1 cellular context compared by ENCODE assay signal in the genomic region with DNA sequence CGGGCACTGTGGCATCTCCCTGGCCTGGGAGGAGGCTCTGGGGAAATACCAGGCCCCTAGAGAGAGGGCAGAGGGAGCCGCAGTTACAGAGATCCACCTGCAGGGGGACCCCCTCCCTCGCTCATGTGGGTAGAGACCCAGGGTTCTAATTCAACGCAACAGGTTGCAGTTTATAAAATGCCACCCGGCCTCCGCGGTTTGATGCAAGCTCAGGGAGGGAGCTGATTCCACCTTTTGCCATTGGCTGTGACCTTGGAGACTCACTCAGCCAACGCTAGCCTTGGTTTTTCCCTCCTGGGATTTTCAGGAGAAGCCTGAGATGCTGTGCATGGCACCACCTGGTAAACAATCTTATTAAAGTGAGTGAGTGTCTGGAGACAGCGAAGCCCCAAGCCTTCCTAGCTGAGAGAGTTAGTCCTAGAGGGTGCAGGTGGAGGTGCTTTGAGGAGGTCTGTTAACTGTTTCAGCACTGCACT.
TF ChIP-seq lines count a peak whose summit lies in the region.

No MANE protein-coding gene starts in this region.

TF ChIP-seq in HepG2, 621 proteins besides CTCF, POLR2A, EP300 and RAD21 (continued from another document and continues in another):
- TF ChIP-seq, protein P1, sequence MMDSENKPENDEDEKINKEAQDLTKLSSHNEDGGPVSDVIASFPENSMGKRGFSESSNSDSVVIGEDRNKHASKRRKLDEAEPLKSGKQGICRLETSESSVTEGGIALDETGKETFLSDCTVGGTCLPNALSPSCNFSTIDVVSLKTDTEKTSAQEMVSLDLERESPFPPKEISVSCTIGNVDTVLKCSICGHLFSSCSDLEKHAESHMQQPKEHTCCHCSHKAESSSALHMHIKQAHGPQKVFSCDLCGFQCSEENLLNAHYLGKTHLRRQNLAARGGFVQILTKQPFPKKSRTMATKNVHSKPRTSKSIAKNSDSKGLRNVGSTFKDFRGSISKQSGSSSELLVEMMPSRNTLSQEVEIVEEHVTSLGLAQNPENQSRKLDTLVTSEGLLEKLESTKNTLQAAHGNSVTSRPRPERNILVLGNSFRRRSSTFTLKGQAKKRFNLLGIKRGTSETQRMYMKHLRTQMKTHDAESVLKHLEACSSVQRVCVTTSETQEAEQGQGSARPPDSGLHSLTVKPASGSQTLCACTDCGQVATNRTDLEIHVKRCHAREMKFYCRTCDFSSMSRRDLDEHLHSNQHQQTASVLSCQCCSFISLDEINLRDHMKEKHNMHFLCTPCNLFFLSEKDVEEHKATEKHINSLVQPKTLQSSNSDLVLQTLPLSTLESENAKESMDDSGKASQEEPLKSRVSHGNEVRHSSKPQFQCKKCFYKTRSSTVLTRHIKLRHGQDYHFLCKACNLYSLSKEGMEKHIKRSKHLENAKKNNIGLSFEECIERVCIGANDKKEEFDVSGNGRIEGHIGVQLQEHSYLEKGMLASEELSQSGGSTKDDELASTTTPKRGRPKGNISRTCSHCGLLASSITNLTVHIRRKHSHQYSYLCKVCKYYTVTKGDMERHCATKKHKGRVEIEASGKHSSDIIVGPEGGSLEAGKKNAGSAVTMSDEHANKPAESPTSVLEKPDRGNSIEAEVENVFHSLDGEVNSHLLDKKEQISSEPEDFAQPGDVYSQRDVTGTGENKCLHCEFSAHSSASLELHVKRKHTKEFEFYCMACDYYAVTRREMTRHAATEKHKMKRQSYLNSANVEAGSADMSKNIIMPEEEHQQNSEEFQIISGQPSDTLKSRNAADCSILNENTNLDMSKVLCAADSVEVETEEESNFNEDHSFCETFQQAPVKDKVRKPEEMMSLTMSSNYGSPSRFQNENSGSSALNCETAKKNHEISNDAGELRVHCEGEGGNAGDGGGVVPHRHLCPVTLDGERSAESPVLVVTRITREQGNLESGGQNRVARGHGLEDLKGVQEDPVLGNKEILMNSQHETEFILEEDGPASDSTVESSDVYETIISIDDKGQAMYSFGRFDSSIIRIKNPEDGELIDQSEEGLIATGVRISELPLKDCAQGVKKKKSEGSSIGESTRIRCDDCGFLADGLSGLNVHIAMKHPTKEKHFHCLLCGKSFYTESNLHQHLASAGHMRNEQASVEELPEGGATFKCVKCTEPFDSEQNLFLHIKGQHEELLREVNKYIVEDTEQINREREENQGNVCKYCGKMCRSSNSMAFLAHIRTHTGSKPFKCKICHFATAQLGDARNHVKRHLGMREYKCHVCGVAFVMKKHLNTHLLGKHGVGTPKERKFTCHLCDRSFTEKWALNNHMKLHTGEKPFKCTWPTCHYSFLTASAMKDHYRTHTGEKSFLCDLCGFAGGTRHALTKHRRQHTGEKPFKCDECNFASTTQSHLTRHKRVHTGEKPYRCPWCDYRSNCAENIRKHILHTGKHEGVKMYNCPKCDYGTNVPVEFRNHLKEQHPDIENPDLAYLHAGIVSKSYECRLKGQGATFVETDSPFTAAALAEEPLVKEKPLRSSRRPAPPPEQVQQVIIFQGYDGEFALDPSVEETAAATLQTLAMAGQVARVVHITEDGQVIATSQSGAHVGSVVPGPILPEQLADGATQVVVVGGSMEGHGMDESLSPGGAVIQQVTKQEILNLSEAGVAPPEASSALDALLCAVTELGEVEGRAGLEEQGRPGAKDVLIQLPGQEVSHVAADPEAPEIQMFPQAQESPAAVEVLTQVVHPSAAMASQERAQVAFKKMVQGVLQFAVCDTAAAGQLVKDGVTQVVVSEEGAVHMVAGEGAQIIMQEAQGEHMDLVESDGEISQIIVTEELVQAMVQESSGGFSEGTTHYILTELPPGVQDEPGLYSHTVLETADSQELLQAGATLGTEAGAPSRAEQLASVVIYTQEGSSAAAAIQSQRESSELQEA (CRISPR knock-in tag; IDR thresholded peaks at IDR 0.05; ENCODE audit: not compliant biosample characterization) = peak; percentile 29
- no peak for TF ChIP-seq TEAD2 (CRISPR knock-in tag; IDR thresholded peaks at IDR 0.05)
- TF ChIP-seq, protein P2, sequence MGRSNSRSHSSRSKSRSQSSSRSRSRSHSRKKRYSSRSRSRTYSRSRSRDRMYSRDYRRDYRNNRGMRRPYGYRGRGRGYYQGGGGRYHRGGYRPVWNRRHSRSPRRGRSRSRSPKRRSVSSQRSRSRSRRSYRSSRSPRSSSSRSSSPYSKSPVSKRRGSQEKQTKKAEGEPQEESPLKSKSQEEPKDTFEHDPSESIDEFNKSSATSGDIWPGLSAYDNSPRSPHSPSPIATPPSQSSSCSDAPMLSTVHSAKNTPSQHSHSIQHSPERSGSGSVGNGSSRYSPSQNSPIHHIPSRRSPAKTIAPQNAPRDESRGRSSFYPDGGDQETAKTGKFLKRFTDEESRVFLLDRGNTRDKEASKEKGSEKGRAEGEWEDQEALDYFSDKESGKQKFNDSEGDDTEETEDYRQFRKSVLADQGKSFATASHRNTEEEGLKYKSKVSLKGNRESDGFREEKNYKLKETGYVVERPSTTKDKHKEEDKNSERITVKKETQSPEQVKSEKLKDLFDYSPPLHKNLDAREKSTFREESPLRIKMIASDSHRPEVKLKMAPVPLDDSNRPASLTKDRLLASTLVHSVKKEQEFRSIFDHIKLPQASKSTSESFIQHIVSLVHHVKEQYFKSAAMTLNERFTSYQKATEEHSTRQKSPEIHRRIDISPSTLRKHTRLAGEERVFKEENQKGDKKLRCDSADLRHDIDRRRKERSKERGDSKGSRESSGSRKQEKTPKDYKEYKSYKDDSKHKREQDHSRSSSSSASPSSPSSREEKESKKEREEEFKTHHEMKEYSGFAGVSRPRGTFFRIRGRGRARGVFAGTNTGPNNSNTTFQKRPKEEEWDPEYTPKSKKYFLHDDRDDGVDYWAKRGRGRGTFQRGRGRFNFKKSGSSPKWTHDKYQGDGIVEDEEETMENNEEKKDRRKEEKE (IDR thresholded peaks at IDR 0.05) = no peak
- TF ChIP-seq, protein P3, sequence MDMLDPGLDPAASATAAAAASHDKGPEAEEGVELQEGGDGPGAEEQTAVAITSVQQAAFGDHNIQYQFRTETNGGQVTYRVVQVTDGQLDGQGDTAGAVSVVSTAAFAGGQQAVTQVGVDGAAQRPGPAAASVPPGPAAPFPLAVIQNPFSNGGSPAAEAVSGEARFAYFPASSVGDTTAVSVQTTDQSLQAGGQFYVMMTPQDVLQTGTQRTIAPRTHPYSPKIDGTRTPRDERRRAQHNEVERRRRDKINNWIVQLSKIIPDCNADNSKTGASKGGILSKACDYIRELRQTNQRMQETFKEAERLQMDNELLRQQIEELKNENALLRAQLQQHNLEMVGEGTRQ (IDR thresholded peaks at IDR 0.05; ENCODE audit: low read depth, low read length) = no peak
- TF ChIP-seq, protein P3 (CRISPR knock-in tag; IDR thresholded peaks at IDR 0.05; ENCODE audit: borderline replicate concordance) = no peak
- no peak for TF ChIP-seq ZNF263 (CRISPR knock-in tag; IDR thresholded peaks at IDR 0.05)
- TF ChIP-seq ZFP36L2 (CRISPR knock-in tag; IDR thresholded peaks at IDR 0.05) = 0 out of 2 replicates have a peak, but pooled peaks have one; percentile 17
- peak; percentile 83; the same call in 1 of the 2 replicates for TF ChIP-seq ZNF598 (CRISPR knock-in tag; IDR thresholded peaks at IDR 0.05; ENCODE audit: borderline replicate concordance)
- TF ChIP-seq, protein P4, sequence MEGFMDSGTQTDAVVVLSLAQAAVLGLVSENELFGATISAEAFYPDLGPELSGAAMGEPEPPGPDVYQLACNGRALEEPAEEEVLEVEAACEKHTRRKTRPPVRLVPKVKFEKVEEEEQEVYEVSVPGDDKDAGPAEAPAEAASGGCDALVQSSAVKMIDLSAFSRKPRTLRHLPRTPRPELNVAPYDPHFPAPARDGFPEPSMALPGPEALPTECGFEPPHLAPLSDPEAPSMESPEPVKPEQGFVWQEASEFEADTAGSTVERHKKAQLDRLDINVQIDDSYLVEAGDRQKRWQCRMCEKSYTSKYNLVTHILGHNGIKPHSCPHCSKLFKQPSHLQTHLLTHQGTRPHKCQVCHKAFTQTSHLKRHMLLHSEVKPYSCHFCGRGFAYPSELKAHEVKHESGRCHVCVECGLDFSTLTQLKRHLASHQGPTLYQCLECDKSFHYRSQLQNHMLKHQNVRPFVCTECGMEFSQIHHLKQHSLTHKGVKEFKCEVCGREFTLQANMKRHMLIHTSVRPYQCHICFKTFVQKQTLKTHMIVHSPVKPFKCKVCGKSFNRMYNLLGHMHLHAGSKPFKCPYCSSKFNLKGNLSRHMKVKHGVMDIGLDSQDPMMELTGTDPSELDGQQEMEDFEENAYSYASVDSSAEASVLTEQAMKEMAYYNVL (CRISPR knock-in tag; IDR thresholded peaks at IDR 0.05; ENCODE audit: borderline replicate concordance) = no peak
- TF ChIP-seq NFE2L2 (IDR thresholded peaks at IDR 0.05; ENCODE audit: low read length) = no peak
- TF ChIP-seq, protein P5, sequence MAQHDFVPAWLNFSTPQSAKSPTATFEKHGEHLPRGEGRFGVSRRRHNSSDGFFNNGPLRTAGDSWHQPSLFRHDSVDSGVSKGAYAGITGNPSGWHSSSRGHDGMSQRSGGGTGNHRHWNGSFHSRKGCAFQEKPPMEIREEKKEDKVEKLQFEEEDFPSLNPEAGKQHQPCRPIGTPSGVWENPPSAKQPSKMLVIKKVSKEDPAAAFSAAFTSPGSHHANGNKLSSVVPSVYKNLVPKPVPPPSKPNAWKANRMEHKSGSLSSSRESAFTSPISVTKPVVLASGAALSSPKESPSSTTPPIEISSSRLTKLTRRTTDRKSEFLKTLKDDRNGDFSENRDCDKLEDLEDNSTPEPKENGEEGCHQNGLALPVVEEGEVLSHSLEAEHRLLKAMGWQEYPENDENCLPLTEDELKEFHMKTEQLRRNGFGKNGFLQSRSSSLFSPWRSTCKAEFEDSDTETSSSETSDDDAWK (CRISPR knock-in tag; IDR thresholded peaks at IDR 0.05) = no peak
- TF ChIP-seq MLLT10 (CRISPR knock-in tag; IDR thresholded peaks at IDR 0.05) = no peak
- no peak for TF ChIP-seq SOX6 (IDR thresholded peaks at IDR 0.05)
- TF ChIP-seq SOX6 (CRISPR knock-in tag; IDR thresholded peaks at IDR 0.05) = no peak
- TF ChIP-seq RFXANK (CRISPR knock-in tag; IDR thresholded peaks at IDR 0.05) = no peak
- TF ChIP-seq SMYD3 (CRISPR knock-in tag; IDR thresholded peaks at IDR 0.05) = no peak
- TF ChIP-seq ZNF552 (CRISPR knock-in tag; IDR thresholded peaks at IDR 0.05; ENCODE audit: borderline replicate concordance) = no peak
- TF ChIP-seq ZNF781 (CRISPR knock-in tag; IDR thresholded peaks at IDR 0.05; ENCODE audit: borderline replicate concordance, not compliant biosample characterization) = no peak
- TF ChIP-seq TCF7 (IDR thresholded peaks at IDR 0.05; ENCODE audit: low read depth) = no peak
- no peak for TF ChIP-seq NFATC3 (CRISPR knock-in tag; IDR thresholded peaks at IDR 0.05)
- no peak for TF ChIP-seq ZNF607 (CRISPR knock-in tag; IDR thresholded peaks at IDR 0.05; ENCODE audit: borderline replicate concordance)
- TF ChIP-seq ZNF792 (CRISPR knock-in tag; IDR thresholded peaks at IDR 0.05) = no peak
- TF ChIP-seq ZNF180 (CRISPR knock-in tag; IDR thresholded peaks at IDR 0.05; ENCODE audit: borderline replicate concordance, low read depth) = no peak
- TF ChIP-seq CHCHD3 (CRISPR knock-in tag; IDR thresholded peaks at IDR 0.05) = no peak
- TF ChIP-seq MTA1 (CRISPR knock-in tag; IDR thresholded peaks at IDR 0.05; ENCODE audit: borderline replicate concordance) = no peak
- TF ChIP-seq, protein P6, sequence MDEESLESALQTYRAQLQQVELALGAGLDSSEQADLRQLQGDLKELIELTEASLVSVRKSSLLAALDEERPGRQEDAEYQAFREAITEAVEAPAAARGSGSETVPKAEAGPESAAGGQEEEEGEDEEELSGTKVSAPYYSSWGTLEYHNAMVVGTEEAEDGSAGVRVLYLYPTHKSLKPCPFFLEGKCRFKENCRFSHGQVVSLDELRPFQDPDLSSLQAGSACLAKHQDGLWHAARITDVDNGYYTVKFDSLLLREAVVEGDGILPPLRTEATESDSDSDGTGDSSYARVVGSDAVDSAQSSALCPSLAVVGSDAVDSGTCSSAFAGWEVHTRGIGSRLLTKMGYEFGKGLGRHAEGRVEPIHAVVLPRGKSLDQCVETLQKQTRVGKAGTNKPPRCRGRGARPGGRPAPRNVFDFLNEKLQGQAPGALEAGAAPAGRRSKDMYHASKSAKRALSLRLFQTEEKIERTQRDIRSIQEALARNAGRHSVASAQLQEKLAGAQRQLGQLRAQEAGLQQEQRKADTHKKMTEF (CRISPR knock-in tag; IDR thresholded peaks at IDR 0.05) = no peak; the same call in 1 of the 2 replicates
- no peak for TF ChIP-seq ZNF577 (CRISPR knock-in tag; IDR thresholded peaks at IDR 0.05; ENCODE audit: borderline replicate concordance, low read depth)
- TF ChIP-seq ZNF615 (CRISPR knock-in tag; IDR thresholded peaks at IDR 0.05; ENCODE audit: borderline replicate concordance) = no peak
- TF ChIP-seq ZNF160 (CRISPR knock-in tag; IDR thresholded peaks at IDR 0.05) = no peak
- TF ChIP-seq ETV5 (CRISPR knock-in tag; IDR thresholded peaks at IDR 0.05; ENCODE audit: borderline replicate concordance) = no peak; the same call in 1 of the 2 replicates
- TF ChIP-seq ZSCAN9 (CRISPR knock-in tag; IDR thresholded peaks at IDR 0.05; ENCODE audit: borderline replicate concordance) = 0 out of 2 replicates have a peak, but pooled peaks have one; percentile 31
- no peak for TF ChIP-seq KDM5A (IDR thresholded peaks at IDR 0.05; ENCODE audit: borderline replicate concordance, low read length)
- TF ChIP-seq, protein P7, sequence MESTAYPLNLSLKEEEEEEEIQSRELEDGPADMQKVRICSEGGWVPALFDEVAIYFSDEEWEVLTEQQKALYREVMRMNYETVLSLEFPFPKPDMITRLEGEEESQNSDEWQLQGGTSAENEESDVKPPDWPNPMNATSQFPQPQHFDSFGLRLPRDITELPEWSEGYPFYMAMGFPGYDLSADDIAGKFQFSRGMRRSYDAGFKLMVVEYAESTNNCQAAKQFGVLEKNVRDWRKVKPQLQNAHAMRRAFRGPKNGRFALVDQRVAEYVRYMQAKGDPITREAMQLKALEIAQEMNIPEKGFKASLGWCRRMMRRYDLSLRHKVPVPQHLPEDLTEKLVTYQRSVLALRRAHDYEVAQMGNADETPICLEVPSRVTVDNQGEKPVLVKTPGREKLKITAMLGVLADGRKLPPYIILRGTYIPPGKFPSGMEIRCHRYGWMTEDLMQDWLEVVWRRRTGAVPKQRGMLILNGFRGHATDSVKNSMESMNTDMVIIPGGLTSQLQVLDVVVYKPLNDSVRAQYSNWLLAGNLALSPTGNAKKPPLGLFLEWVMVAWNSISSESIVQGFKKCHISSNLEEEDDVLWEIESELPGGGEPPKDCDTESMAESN (CRISPR knock-in tag; conservative IDR thresholded peaks at IDR 0.05) = no peak
- TF ChIP-seq, protein P8, sequence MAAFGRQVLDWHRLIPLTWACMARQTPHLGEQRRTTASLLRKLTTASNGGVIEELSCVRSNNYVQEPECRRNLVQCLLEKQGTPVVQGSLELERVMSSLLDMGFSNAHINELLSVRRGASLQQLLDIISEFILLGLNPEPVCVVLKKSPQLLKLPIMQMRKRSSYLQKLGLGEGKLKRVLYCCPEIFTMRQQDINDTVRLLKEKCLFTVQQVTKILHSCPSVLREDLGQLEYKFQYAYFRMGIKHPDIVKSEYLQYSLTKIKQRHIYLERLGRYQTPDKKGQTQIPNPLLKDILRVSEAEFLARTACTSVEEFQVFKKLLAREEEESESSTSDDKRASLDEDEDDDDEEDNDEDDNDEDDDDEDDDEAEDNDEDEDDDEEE (CRISPR knock-in tag; IDR thresholded peaks at IDR 0.05) = no peak
- no peak for TF ChIP-seq ZNF326 (CRISPR knock-in tag; IDR thresholded peaks at IDR 0.05; ENCODE audit: borderline replicate concordance)
- no peak for TF ChIP-seq AGO2 (optimal IDR thresholded peaks at IDR 0.05; ENCODE audit: low read depth, low read length)
